ENCODE assay signal across 19 cellular contexts in the genomic region with DNA sequence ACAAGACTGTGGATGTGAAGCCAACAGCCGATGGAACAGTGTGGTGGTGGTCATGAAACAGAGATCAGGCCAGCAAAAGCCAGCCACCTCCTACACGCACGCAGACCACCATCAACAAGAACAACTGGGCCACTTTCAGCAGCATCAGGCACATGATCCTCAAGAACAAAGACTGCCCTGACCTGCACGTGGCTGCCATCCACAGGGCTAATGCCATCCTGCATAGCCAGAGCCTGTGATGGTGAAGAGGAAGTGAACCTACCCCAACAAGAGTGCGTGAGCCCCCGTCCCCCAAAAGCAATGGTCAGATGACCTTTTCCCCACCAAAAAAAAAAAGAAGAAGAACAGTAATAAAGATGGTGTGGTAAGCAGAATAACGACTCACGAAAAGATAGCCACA.
"Had no signal": no experiment of that assay in that cellular context is flagged by ENCODE, and none has a peak within 500 bp of the region (broad histone marks: within the 10 kb centered on the region; RNA-seq: fewer than 3 reads in every experiment).

No MANE protein-coding gene starts in this region.

- H3K27ac ChIP-seq: esophagus squamous epithelium, gastroesophageal sphincter, left lung, psoas muscle, right lobe of liver, suprapubic skin, thyroid gland, upper lobe of left lung, vagina had no signal

- DNase-seq: esophagus squamous epithelium; glutamatergic neuron; immature natural killer cell; left lung; mesendoderm; naive thymus-derived CD4-positive, alpha-beta T cell; nephron progenitor cell; psoas muscle; retina; right lobe of liver; stimulated activated CD4-positive, alpha-beta T cell treated with anti-CD3 and anti-CD28 coated beads, Interleukin-4, amount 100 ng/mL, for 1 hour; stimulated activated CD8-positive, alpha-beta memory T cell treated with anti-CD3 and anti-CD28 coated beads, Interleukin-4, amount 100 ng/mL, for 48 hours; stimulated activated naive CD8-positive, alpha-beta T cell treated with anti-CD3 and anti-CD28 coated beads, Interleukin-15, Interleukin-2, amounts not matched to agents 100 U/mL and 50 U/mL, for 24 hours; thyroid gland; upper lobe of left lung had no signal

- H3K4me1 ChIP-seq: gastroesophageal sphincter, psoas muscle, right lobe of liver, thyroid gland, upper lobe of left lung had no signal

- H3K36me3 ChIP-seq: esophagus squamous epithelium, gastroesophageal sphincter, left lung, right lobe of liver, suprapubic skin, thyroid gland, upper lobe of left lung, vagina had no signal

- H3K27me3 ChIP-seq: esophagus squamous epithelium, gastroesophageal sphincter, left lung, right lobe of liver, suprapubic skin, thyroid gland, upper lobe of left lung, vagina had no signal

- H3K4me3 ChIP-seq: esophagus squamous epithelium, gastroesophageal sphincter, left lung, lung, psoas muscle, right lobe of liver, suprapubic skin, thyroid gland, upper lobe of left lung, vagina had no signal

- H3K9me3 ChIP-seq: esophagus squamous epithelium, gastroesophageal sphincter, left lung, psoas muscle, right lobe of liver, suprapubic skin, thyroid gland, upper lobe of left lung, vagina had no signal
